Comparison of ENCODE assay signal across 16 cellular contexts in the genomic region with DNA sequence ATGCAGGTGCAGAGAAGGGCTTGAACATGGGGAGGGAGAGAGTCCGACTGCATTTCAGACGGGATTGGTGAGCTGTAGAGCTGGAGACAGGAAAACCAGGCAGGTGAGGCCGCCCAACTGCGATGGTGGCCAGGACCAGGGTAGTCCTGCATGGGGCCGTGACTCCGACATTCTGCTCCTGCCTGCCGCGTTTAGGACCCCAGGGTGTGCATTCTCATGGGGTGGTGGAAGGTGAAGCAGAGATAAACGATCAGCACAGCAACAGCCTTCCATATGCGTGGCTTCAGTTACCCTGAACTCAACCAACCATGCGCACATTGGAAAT. TPM values are rescaled to one million over a fixed set of nuclear protein-coding genes. Genes with fewer than 3 reads are reported as not detected.
A peak's percentile ranks its signal among the peaks of the same experiment; 100 is the strongest.
DNase-seq lines count a peak whose midpoint lies in the region; ATAC-seq, FAIRE-seq and TF ChIP-seq lines count a peak whose summit lies in the region.
"Had no signal": no experiment of that assay in that cellular context is flagged by ENCODE, and none has a peak within 500 bp of the region (broad histone marks: within the 10 kb centered on the region; RNA-seq: fewer than 3 reads in every experiment).

No MANE protein-coding gene starts in this region.

- peaks cover 6 to 7% of the 10 kb centered on the region in 2 experiments; a peak in 3 of 4 replicates for H3K4me1 Mint-ChIP-seq in H9
- no peaks in the 10 kb centered on the region for H3K4me1 Mint-ChIP-seq in chondrocyte (ENCODE audit: low read depth)
- H3K4me1 Mint-ChIP-seq: CD4-positive, CD25-positive, alpha-beta regulatory T cell had no signal

- H3K27me3 Mint-ChIP-seq in H9 (ENCODE audit: low read depth) (no peaks in the 10 kb centered on the region), chondrocyte (ENCODE audit: low read depth) (peaks cover 34% of the 10 kb centered on the region)
- H3K27me3 Mint-ChIP-seq: CD4-positive, CD25-positive, alpha-beta regulatory T cell had no signal

- no peak overlapping the region for H3K9ac ChIP-seq in H9 (ENCODE audit: extremely low read depth, insufficient read length, low read length)
- no peak overlapping the region for H3K9ac ChIP-seq in HepG2 (ENCODE audit: insufficient read depth, low read depth, low read length)
- H3K9ac ChIP-seq: BLaER1 treated with 17β-estradiol and CSF1 and Interleukin-3, amounts not matched to agents 10 nM and 100 nM; KMS-11 had no signal

- H2AFZ ChIP-seq in H9 (ENCODE audit: low read length) = no peak overlapping the region
- no peak overlapping the region for H2AFZ ChIP-seq in HepG2 (ENCODE audit: low read length)

- no peak overlapping the region for H2AK5ac ChIP-seq in H9 (ENCODE audit: insufficient read length, low read length)

- no TSS peak for BruUV-seq in HepG2 (replicated peaks; lab: Mats Ljungman, UMichigan)

- no peak for TF ChIP-seq CTCF in H9 (conservative IDR thresholded peaks at IDR 0.05)
- TF ChIP-seq CTCF in chondrocyte (IDR thresholded peaks at IDR 0.05) = no peak
- TF ChIP-seq CTCF in spleen (IDR thresholded peaks at IDR 0.05 in 8 of 11, conservative IDR thresholded peaks at IDR 0.05 in 3 of 11) = no peak
- no peak for TF ChIP-seq CTCF in HepG2 (CRISPR knock-in tag; IDR thresholded peaks at IDR 0.05)

- no peak overlapping the region for H3K23ac ChIP-seq in H9 (ENCODE audit: insufficient read length, low read depth, low read length)

- H3K4me2 ChIP-seq in H9 (ENCODE audit: insufficient read depth, insufficient read length, low read length) = no peak overlapping the region
- no peak overlapping the region for H3K4me2 ChIP-seq in HepG2 (ENCODE audit: low read depth, low read length)
- H3K4me2 ChIP-seq: BLaER1 treated with 17β-estradiol and CSF1 and Interleukin-3, amounts not matched to agents 10 nM and 100 nM; KMS-11 had no signal

- no peaks in the 10 kb centered on the region for H3K9me3 ChIP-seq in H9 (ENCODE audit: control insufficient read depth, low read depth, low read length)
- H3K9me3 ChIP-seq in spleen = peaks cover 4 to 39% (median 28%) of the 10 kb centered on the region in 8 donors
- 0 out of 2 replicates have a peak, but pooled peaks cover 6% of the 10 kb centered on the region for H3K9me3 ChIP-seq in HepG2 (ENCODE audit: low read length)

- intact Hi-C loops in spleen (cut with DNase I; ENCODE audit: low total_unique reads) (no loop called here), HepG2 (cut with micrococcal nuclease; ENCODE audit: unreplicated experiment) (no loop called here)

- no peaks in the 10 kb centered on the region for H3K23me2 ChIP-seq in H9 (ENCODE audit: insufficient read length, low read depth, low read length, poor library complexity, severe bottlenecking)

- H3T11ph ChIP-seq in H9 (ENCODE audit: low read length) = no peak overlapping the region

- H3K79me1 ChIP-seq in H9 (ENCODE audit: insufficient read depth, low read depth, low read length, poor library complexity, severe bottlenecking) = peaks cover 6% of the 10 kb centered on the region

- ATAC-seq in GM18498 (IDR thresholded peaks at IDR 0.05; ENCODE audit: unreplicated experiment) = no peak
- no peak for ATAC-seq in HepG2

- no peak overlapping the region for H3K56ac ChIP-seq in H9 (ENCODE audit: insufficient read length, low read depth, low read length)

- H2BK5ac ChIP-seq in H9 (ENCODE audit: insufficient read length, low read length) = no peak overlapping the region

- TF ChIP-seq POLR2A in spleen (IDR thresholded peaks at IDR 0.05) = no peak
- no peak for TF ChIP-seq POLR2A in erythroblast (IDR thresholded peaks at IDR 0.05; ENCODE audit: low read length)
- no peak for TF ChIP-seq POLR2A in HepG2 (IDR thresholded peaks at IDR 0.05; ENCODE audit: insufficient read depth in 1 of 2, low read depth in 2 of 2, low read length in 2 of 2)

- H3K4me1 ChIP-seq in H9 (ENCODE audit: insufficient read depth, low read length) (no peaks in the 10 kb centered on the region), spleen (no peaks in the 10 kb centered on the region), HepG2 (ENCODE audit: insufficient read depth, low read length) (peaks cover 6% of the 10 kb centered on the region)
- H3K4me1 ChIP-seq: BLaER1 treated with 17β-estradiol and CSF1 and Interleukin-3, amounts not matched to agents 10 nM and 100 nM had no signal

- WGBS in H9 (ENCODE audit: extremely low coverage, insufficient read length, low lambda C conversion rate) = no CpG with 5 or more reads among the region's 11 CpGs
- WGBS in spleen, 5 donors = 88 to 94% (median 89%) methylated on average over 11 of the region's 11 CpGs
- WGBS in HepG2 (ENCODE audit: low lambda C conversion rate) = 97% methylated on average over 6 of the region's 11 CpGs

- H3K36me3 Mint-ChIP-seq in H9 (ENCODE audit: insufficient read depth in 1 of 3, low read depth in 3 of 3) (peaks cover 27 to 51% (median 46%) of the 10 kb centered on the region in 3 experiments), chondrocyte (ENCODE audit: low read depth) (peaks cover 7% of the 10 kb centered on the region)
- H3K36me3 Mint-ChIP-seq: CD4-positive, CD25-positive, alpha-beta regulatory T cell had no signal

- CTCF ChIA-PET in HepG2 (lab: Yijun Ruan, JAX; ENCODE audit: low intra/inter-chr PET ratio, low total read pairs) = no interaction called here

- POLR2A ChIA-PET in HepG2 (lab: Yijun Ruan, JAX) = no interaction called here

- H3K4ac ChIP-seq in H9 (ENCODE audit: low read depth, low read length) = no peak overlapping the region

- TF ChIP-seq RAD21 in HepG2 (CRISPR knock-in tag; IDR thresholded peaks at IDR 0.05) = no peak

- DNase-seq in H9 = no peak
- DNase-seq in chondrocyte (ENCODE audit: low spot score) = peak; percentile 62
- DNase-seq in mesenteric fat pad (ENCODE audit: low spot score) = peak; percentile 82
- peak; percentile 33 for DNase-seq in spleen
- no peak for DNase-seq in erythroblast (lab: John Stamatoyannopoulos, UW)
- DNase-seq in HepG2 (ENCODE audit: low spot score) = no peak
- DNase-seq: ACHN; CD4-positive, CD25-positive, alpha-beta regulatory T cell; DND-41; GDM1 had no signal

- H3K79me2 ChIP-seq in H9 (ENCODE audit: insufficient read depth, low read length) = no peaks in the 10 kb centered on the region; the same call in 1 of the 2 replicates
- peaks cover 59% of the 10 kb centered on the region for H3K79me2 ChIP-seq in HepG2 (ENCODE audit: insufficient read depth, low read length)

- in situ Hi-C loops in HepG2 (cut with HindIII; ENCODE audit: extremely low pct_ligation_motif_present, low pct_unique_long_range_greater_than_20kb) = no loop called here

- no peak for FAIRE-seq in HepG2 (lab: Jason Lieb, UNC)
- FAIRE-seq: GM12892, GM19239, H54 had no signal

- H4K5ac ChIP-seq in H9 (ENCODE audit: insufficient read length, low read depth, low read length) = no peak overlapping the region

- no peak overlapping the region for H2BK120ac ChIP-seq in H9 (ENCODE audit: low read depth, low read length, poor library complexity, severe bottlenecking)

- H4K91ac ChIP-seq in H9 (ENCODE audit: insufficient read length, low read depth, low read length) = no peak overlapping the region

- peak overlapping the region in 2 of 3 experiments; percentile 48 to 57; a peak in 3 of 7 replicates for H3K27ac Mint-ChIP-seq in H9
- no peak overlapping the region for H3K27ac Mint-ChIP-seq in chondrocyte (ENCODE audit: unreplicated experiment)
- H3K27ac Mint-ChIP-seq: CD4-positive, CD25-positive, alpha-beta regulatory T cell had no signal

- H3K27ac ChIP-seq in H9 (ENCODE audit: insufficient read length, low read depth, low read length) (no peak overlapping the region), spleen (no peak overlapping the region), HepG2 (ENCODE audit: extremely low read length, insufficient read depth, low read length) (no peak overlapping the region)
- H3K27ac ChIP-seq: BLaER1 treated with 17β-estradiol and CSF1 and Interleukin-3, amounts not matched to agents 10 nM and 100 nM; KMS-11 had no signal

- H3K9me3 Mint-ChIP-seq in H9 (peaks cover 18 to 21% of the 10 kb centered on the region in 2 experiments), chondrocyte (ENCODE audit: low read depth) (peaks cover 26% of the 10 kb centered on the region)

- no peak overlapping the region; the same call in 1 of the 2 replicates for H2BK15ac ChIP-seq in H9 (ENCODE audit: low read depth, low read length)

- H4K20me1 ChIP-seq in H9 (ENCODE audit: control insufficient read depth, insufficient read depth, insufficient read length) (no peaks in the 10 kb centered on the region), HepG2 (ENCODE audit: insufficient read depth, low read length) (peaks cover 27% of the 10 kb centered on the region)
- H4K20me1 ChIP-seq: BLaER1 treated with 17β-estradiol and CSF1 and Interleukin-3, amounts not matched to agents 10 nM and 100 nM had no signal

- H3K27me3 ChIP-seq in H9 (ENCODE audit: insufficient read depth, low read length) (no peaks in the 10 kb centered on the region), spleen (replicated peaks in 1 of 7) (peaks cover 0 to 14% (median 0%) of the 10 kb centered on the region in 7 donors), HepG2 (ENCODE audit: control insufficient read depth in 1 of 2, insufficient read depth in 2 of 2, low read length in 2 of 2) (no peaks in the 10 kb centered on the region)
- H3K27me3 ChIP-seq: BLaER1 treated with 17β-estradiol and CSF1 and Interleukin-3, amounts not matched to agents 10 nM and 100 nM had no signal

- H4K8ac ChIP-seq in H9 (replicated peaks; ENCODE audit: insufficient read length, low read depth, low read length) = no peak overlapping the region

- H2BK12ac ChIP-seq in H9 (ENCODE audit: insufficient read length, low read depth, low read length) = no peak overlapping the region

- no peak overlapping the region for H2BK20ac ChIP-seq in H9 (ENCODE audit: low read depth, low read length, poor library complexity, severe bottlenecking)

- TF ChIP-seq EP300 in HepG2 (IDR thresholded peaks at IDR 0.05; ENCODE audit: low read depth in 2 of 2, low read length in 2 of 2) (no peak), HepG2 (CRISPR knock-in tag; IDR thresholded peaks at IDR 0.05; ENCODE audit: borderline replicate concordance) (no peak)

- H3K18ac ChIP-seq in H9 (ENCODE audit: insufficient read length, low read depth, low read length) = no peak overlapping the region

- H3K4me3 Mint-ChIP-seq in H9 = no peak overlapping the region
- H3K4me3 Mint-ChIP-seq in chondrocyte (ENCODE audit: unreplicated experiment) = no peak overlapping the region

- no peak overlapping the region; the same call in 1 of the 2 replicates for H3K14ac ChIP-seq in H9 (ENCODE audit: insufficient read depth, low read length)

- H3K4me3 ChIP-seq in spleen (no peak overlapping the region), HepG2 (replicated peaks in 1 of 3; ENCODE audit: insufficient read depth in 1 of 3, low read depth in 2 of 3, low read length in 3 of 3) (no peak overlapping the region)
- H3K4me3 ChIP-seq: BLaER1 treated with 17β-estradiol and CSF1 and Interleukin-3, amounts not matched to agents 10 nM and 100 nM had no signal

- H3K36me3 ChIP-seq in spleen (no peaks in the 10 kb centered on the region), HepG2 (replicated peaks in 1 of 2; ENCODE audit: control insufficient read depth in 1 of 2, insufficient read depth in 2 of 2, low read length in 2 of 2) (peaks cover 26 to 64% of the 10 kb centered on the region in 2 experiments)
- H3K36me3 ChIP-seq: BLaER1 treated with 17β-estradiol and CSF1 and Interleukin-3, amounts not matched to agents 10 nM and 100 nM had no signal

RNA-seq across cellular contexts. Expression of a gene that starts 29.3 kb away (rescaled TPM):
- total RNA-seq in H9 (2021) (22.1 and 23.8 TPM in 2 replicates), chondrocyte (0.53 to 1.6 TPM (median 0.97 TPM) in 3 replicates), mesenteric fat pad (2.0 TPM), spleen (10 to 100 TPM in 5 of 7 donors, 1 to 10 TPM in 2; 5.7 to 23.8 (median 12.1) TPM), HepG2 (2016; rRNA removed; fragmentation: Illumina TruSeq; extraction: Trizol) (10.2 and 10.5 TPM in 2 replicates)
- polyA plus RNA-seq in spleen (1 to 10 TPM in 1 of 3 donors, under 1 TPM in 2; 0.30 to 1.4 (median 0.61) TPM), HepG2 (2011; rRNA removed) (13.0 and 16.0 TPM in 2 replicates)
- 21.4 and 22.4 TPM in 2 replicates for total RNA-seq in HepG2 (2016; cell fraction: cytosol; rRNA removed; fragmentation: Illumina TruSeq; extraction: Trizol; ENCODE audit: low read depth)
- 10.1 and 10.2 TPM in 2 replicates for total RNA-seq in HepG2 (2016; cell fraction: insoluble cytoplasmic fraction; rRNA removed; fragmentation: Illumina TruSeq; extraction: Trizol)
- 14.0 and 14.5 TPM in 2 replicates for total RNA-seq in HepG2 (2016; cell fraction: membrane; rRNA removed; fragmentation: Illumina TruSeq; extraction: Trizol)
- 30.8 and 38.1 TPM in 2 replicates for total RNA-seq in HepG2 (2016; cell fraction: nucleus; rRNA removed; fragmentation: Illumina TruSeq; extraction: Trizol)
- 8.0 and 9.2 TPM in 2 replicates for polyA plus RNA-seq in HepG2 (2011; cell fraction: cytosol; rRNA removed)
- 60.2 and 68.0 TPM in 2 replicates for polyA plus RNA-seq in HepG2 (2011; cell fraction: nucleus; rRNA removed)
- polyA plus RNA-seq in HepG2 (2012) = 11.6 and 14.7 TPM in 2 replicates
- 1.2 and 1.3 TPM in 2 replicates for polyA plus RNA-seq in HepG2 (2016; cell fraction: cytosol; fragmentation: Illumina TruSeq; extraction: Trizol; ENCODE audit: low read depth)
- 5.5 and 10.0 TPM in 2 replicates for polyA plus RNA-seq in HepG2 (2016; cell fraction: insoluble cytoplasmic fraction; fragmentation: Illumina TruSeq; extraction: Trizol; ENCODE audit: low read depth)
- 2.4 and 3.2 TPM in 2 replicates for polyA plus RNA-seq in HepG2 (2016; cell fraction: membrane; fragmentation: Illumina TruSeq; extraction: Trizol; ENCODE audit: low read depth)
- 26.0 and 26.8 TPM in 2 replicates for polyA plus RNA-seq in HepG2 (2016; cell fraction: nucleus; fragmentation: Illumina TruSeq; extraction: Trizol; ENCODE audit: insufficient read depth, low read depth)
- 0.21 and 90.9 TPM in 2 replicates for polyA minus RNA-seq in HepG2 (2011; rRNA and poly(A)+ RNA removed; ENCODE audit: low replicate concordance)
- 22.8 and 29.4 TPM in 2 replicates for polyA minus RNA-seq in HepG2 (2011; cell fraction: cytosol; rRNA and poly(A)+ RNA removed)
- 98.9 and 104 TPM in 2 replicates for polyA minus RNA-seq in HepG2 (2011; cell fraction: nucleus; rRNA and poly(A)+ RNA removed)
- total RNA-seq: CD4-positive, CD25-positive, alpha-beta regulatory T cell had no signal
- polyA plus RNA-seq: CD4-positive, CD25-positive, alpha-beta regulatory T cell had no signal

Comparison
In these comparisons a context has a peak if more than half of its experiments do, and no peak if none do; other contexts are left out.
1. DNase-seq: peak in chondrocyte (single experiment), mesenteric fat pad (single experiment) and spleen (single experiment); none in H9 (single experiment), erythroblast (0 of 2) and HepG2 (single experiment).